ENCODE assay signal across 8 cellular contexts in genomic region chr1:20717452-20718342, GRCh38. TPM values are rescaled to one million over a fixed set of nuclear protein-coding genes. Genes with fewer than 3 reads are reported as not detected.
DNase-seq lines count a peak whose midpoint lies in the region; ATAC-seq and TF ChIP-seq lines count a peak whose summit lies in the region.

Gene KIF17, minus strand, starts transcription at chr1:20718007. Its CDS starts 301 bp downstream, at chr1:20717706.

- DNase-seq in NCI-H526 (lab: John Stamatoyannopoulos, UW) (peak; percentile 9 to 63), NCI-H526 treated with DMSO at 0.1 percent for 48 hours (lab: John Stamatoyannopoulos, UW) (no peak), NCI-H510A treated with DMSO at 0.1 percent for 48 hours (lab: John Stamatoyannopoulos, UW) (peak; percentile 65), activated T-cell treated with anti-CD3 and anti-CD28 coated beads for 24 hours (ENCODE audit: low read depth) (peak; percentile 53), epithelial cell of esophagus (ENCODE audit: low read depth) (peak; percentile 78), mucosa of descending colon (peak; percentile 78 to 86 (median 78))
- DNase-seq in stimulated activated naive CD4-positive, alpha-beta T cell (lab: John Stamatoyannopoulos, UW) = peak; percentile 48 to 63 (median 60)

- peaks cover 8% of the 10 kb centered on the region for H3K4me1 ChIP-seq in mucosa of descending colon (ENCODE audit: low read depth)

- no peaks in the 10 kb centered on the region for H3K36me3 ChIP-seq in mucosa of descending colon (ENCODE audit: low read depth)

- TF ChIP-seq CTCF in epithelial cell of esophagus (IDR thresholded peaks at IDR 0.05; ENCODE audit: insufficient read depth, low read depth, low read length, missing control alignments) (no peak), mucosa of descending colon (IDR thresholded peaks at IDR 0.05) (no peak)

- H3K4me3 ChIP-seq in epithelial cell of esophagus (ENCODE audit: low read length) (peak within 1 kb of the TSS; percentile 30), mucosa of descending colon (no peak within 1 kb of the TSS)

- H3K9me3 ChIP-seq in mucosa of descending colon = no peaks in the 10 kb centered on the region

- peak; percentile 89 for ATAC-seq in mucosa of descending colon
- no peak for ATAC-seq in HG02763 (IDR thresholded peaks at IDR 0.05; ENCODE audit: unreplicated experiment)

- intact Hi-C loops in mucosa of descending colon (cut with DNase I, micrococcal nuclease) = no loop called here

RNA-seq across cellular contexts. Expression of gene KIF17, which starts in this region (rescaled TPM):
- under 1 TPM; 0.20 to 0.63 (median 0.53) TPM for total RNA-seq in mucosa of descending colon

Comparison
In these comparisons a context has a peak if more than half of its experiments do, and no peak if none do; other contexts are left out.
1. Peak in DNase-seq and ATAC-seq in mucosa of descending colon; RNA of the gene not detected or under 1 TPM.